Comparison of ENCODE assay signal across 1 cellular context in the genomic region with DNA sequence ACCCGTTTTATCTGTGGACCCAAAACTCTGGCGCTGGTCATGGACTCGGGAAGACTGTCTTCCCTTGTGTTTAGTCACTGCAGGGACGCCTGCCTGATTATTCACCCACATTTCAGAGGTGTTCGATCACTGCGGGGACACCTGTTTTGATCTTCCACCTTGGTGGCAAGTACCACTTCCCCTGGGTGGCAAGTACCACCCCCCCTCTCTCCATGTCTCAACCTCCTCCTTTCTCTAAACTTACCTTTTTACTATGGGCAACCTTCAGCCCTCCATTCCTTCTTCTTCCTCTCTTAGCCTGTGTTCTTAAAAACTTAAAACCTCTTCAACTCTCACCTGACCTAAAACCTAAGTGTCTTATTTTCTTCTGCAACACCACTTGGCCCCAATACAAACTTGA.
TF ChIP-seq lines count a peak whose summit lies in the region.

No MANE protein-coding gene starts in this region.

TF ChIP-seq in K562, 482 proteins besides CTCF, POLR2A, EP300 and RAD21:
- TF ChIP-seq ZNF740 (CRISPR knock-in tag; IDR thresholded peaks at IDR 0.05) (peak; percentile 56; the same call in 1 of the 2 replicates), ZNF740 (tag; IDR thresholded peaks at IDR 0.05) (0 out of 4 replicates have a peak, but pooled peaks of 1 of the 2 experiments have one; percentile 13), PHF8 (IDR thresholded peaks at IDR 0.05; ENCODE audit: borderline replicate concordance, low read length) (peak; percentile 8; the same call in 1 of the 2 replicates), BDP1 (IDR thresholded peaks at IDR 0.05; ENCODE audit: insufficient read depth, insufficient read length) (no peak)
- TF ChIP-seq, protein P1, sequence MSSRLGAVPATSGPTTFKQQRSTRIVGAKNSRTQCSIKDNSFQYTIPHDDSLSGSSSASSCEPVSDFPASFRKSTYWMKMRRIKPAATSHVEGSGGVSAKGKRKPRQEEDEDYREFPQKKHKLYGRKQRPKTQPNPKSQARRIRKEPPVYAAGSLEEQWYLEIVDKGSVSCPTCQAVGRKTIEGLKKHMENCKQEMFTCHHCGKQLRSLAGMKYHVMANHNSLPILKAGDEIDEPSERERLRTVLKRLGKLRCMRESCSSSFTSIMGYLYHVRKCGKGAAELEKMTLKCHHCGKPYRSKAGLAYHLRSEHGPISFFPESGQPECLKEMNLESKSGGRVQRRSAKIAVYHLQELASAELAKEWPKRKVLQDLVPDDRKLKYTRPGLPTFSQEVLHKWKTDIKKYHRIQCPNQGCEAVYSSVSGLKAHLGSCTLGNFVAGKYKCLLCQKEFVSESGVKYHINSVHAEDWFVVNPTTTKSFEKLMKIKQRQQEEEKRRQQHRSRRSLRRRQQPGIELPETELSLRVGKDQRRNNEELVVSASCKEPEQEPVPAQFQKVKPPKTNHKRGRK (tag; IDR thresholded peaks at IDR 0.05), result peak; percentile 68
